Comparison of ENCODE assay signal across 8 cellular contexts in the genomic region with DNA sequence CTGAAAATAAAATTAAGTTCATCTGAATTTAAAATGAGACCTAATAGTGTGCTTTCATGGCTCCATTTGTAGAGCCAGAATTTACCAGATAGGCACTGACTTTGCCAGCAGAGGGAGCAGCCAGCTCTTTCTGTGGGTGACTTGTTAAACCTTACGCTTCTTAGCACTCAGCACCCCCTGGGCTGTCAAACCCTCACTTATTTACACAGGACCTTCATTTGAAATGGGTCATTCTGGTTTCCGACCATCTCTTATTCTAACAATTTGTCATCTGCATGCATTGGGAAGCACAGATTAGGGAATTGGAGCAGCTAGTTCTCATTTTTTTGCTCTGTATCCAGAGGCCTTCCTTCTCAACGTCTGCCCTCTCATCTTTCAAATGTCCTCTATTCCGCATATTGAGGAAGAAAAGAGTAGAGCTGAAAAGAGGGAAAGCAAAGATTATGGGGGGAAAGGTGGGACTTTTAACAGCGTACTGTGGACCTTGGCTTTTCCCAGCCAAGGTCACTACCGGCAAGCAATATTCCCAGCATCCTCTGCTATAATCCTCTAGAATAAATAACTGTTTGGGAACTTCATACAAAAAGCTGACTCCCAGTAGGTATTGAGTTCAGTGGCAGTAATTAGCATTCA. TPM values are rescaled to one million over a fixed set of nuclear protein-coding genes. Genes with fewer than 3 reads are reported as not detected.
DNase-seq lines count a peak whose midpoint lies in the region; ATAC-seq and TF ChIP-seq lines count a peak whose summit lies in the region.

No MANE protein-coding gene starts in this region.

- no peak overlapping the region for H3K27ac Mint-ChIP-seq in neural progenitor cell

- H2AFZ ChIP-seq in neural progenitor cell (replicated peaks), result no peak overlapping the region

- H3K27me3 ChIP-seq in neural progenitor cell (peaks cover 13% of the 10 kb centered on the region), thoracic aorta (replicated peaks; ENCODE audit: insufficient read depth) (no peaks in the 10 kb centered on the region)

- H3K4me1 Mint-ChIP-seq in neural progenitor cell, result peaks cover 29% of the 10 kb centered on the region

- peak; percentile 39 for DNase-seq in ACHN
- peak; percentile 48 for DNase-seq in GM13976 (ENCODE audit: low spot score)
- peak; percentile 40 to 72 for DNase-seq in NOMO-1 (lab: John Stamatoyannopoulos, UW; ENCODE audit: unreplicated experiment in 2 of 2)
- peak; percentile 40 for DNase-seq in activated T-cell treated with anti-CD3 and anti-CD28 coated beads for 48 hours (ENCODE audit: low read depth)
- peak; percentile 39 for DNase-seq in fibroblast of gingiva (ENCODE audit: low read depth)
- peak; percentile 63 for DNase-seq in neural progenitor cell (ENCODE audit: low spot score)
- no peak for DNase-seq in thoracic aorta (ENCODE audit: low spot score)

- H3K9me3 Mint-ChIP-seq in neural progenitor cell, result no peaks in the 10 kb centered on the region

- peaks cover 9% of the 10 kb centered on the region for H4K20me1 ChIP-seq in neural progenitor cell (ENCODE audit: low read depth)

- peak; percentile 57 for TF ChIP-seq CTCF in GM13976 (IDR thresholded peaks at IDR 0.05; ENCODE audit: borderline replicate concordance, control extremely low read depth, extremely low read depth, insufficient read depth, missing control alignments)
- peak; percentile 72 for TF ChIP-seq CTCF in neural progenitor cell (IDR thresholded peaks at IDR 0.05)
- peak; percentile 49 for TF ChIP-seq CTCF in thoracic aorta (IDR thresholded peaks at IDR 0.05)

- H3K27ac ChIP-seq in neural progenitor cell, result no peak overlapping the region
- no peak overlapping the region for H3K27ac ChIP-seq in thoracic aorta

- no peaks in the 10 kb centered on the region for H3F3A ChIP-seq in neural progenitor cell (ENCODE audit: low read depth)

- H3K79me2 ChIP-seq in neural progenitor cell (ENCODE audit: low read depth), result no peaks in the 10 kb centered on the region

- no peak for ATAC-seq in thoracic aorta (ENCODE audit: insufficient number of reproducible peaks, low FRiP score, low read depth)
- ATAC-seq in HG02885 (IDR thresholded peaks at IDR 0.05; ENCODE audit: poor library complexity, unreplicated experiment), result no peak

- no peak overlapping the region for H3K4me3 Mint-ChIP-seq in neural progenitor cell

- in situ Hi-C loops in ACHN (cut with HindIII; ENCODE audit: low pct_ligation_motif_present, low pct_unique_long_range_greater_than_20kb, low sequenced_read_pairs) (no loop called here), GM13976 (cut with MboI; ENCODE audit: low sequenced_read_pairs, unreplicated experiment) (no loop called here)

- peaks cover 19% of the 10 kb centered on the region for H3K36me3 Mint-ChIP-seq in neural progenitor cell

- H3K4me3 ChIP-seq in neural progenitor cell (no peak overlapping the region), thoracic aorta (no peak overlapping the region)

- no peaks in the 10 kb centered on the region for H3K9me3 ChIP-seq in neural progenitor cell (ENCODE audit: low read depth)
- H3K9me3 ChIP-seq in thoracic aorta, result no peaks in the 10 kb centered on the region

- peaks cover 14% of the 10 kb centered on the region for H3K27me3 Mint-ChIP-seq in neural progenitor cell (ENCODE audit: insufficient read depth, low read depth)

- no peak overlapping the region for H3K4me2 ChIP-seq in neural progenitor cell

- H3K4me1 ChIP-seq in neural progenitor cell, result peaks cover 8% of the 10 kb centered on the region
- peaks cover 0 to 4% of the 10 kb centered on the region in 2 donors for H3K4me1 ChIP-seq in thoracic aorta (ENCODE audit: control insufficient read depth in 1 of 2, low read depth in 2 of 2)

- no peak overlapping the region for H3K9ac ChIP-seq in neural progenitor cell

- H3K36me3 ChIP-seq in neural progenitor cell, result no peaks in the 10 kb centered on the region
- no peaks in the 10 kb centered on the region for H3K36me3 ChIP-seq in thoracic aorta

RNA-seq across cellular contexts. Expression of a gene that starts 3.1 kb away (rescaled TPM):
- total RNA-seq in neural progenitor cell (ENCODE audit: low replicate concordance), result 44.5 and 56.8 TPM in 2 replicates
- 10 to 100 TPM; 20.2 to 39.7 TPM for total RNA-seq in thoracic aorta

RNA-seq across cellular contexts. Expression of a gene that starts 41.5 kb away (rescaled TPM):
- total RNA-seq in neural progenitor cell (ENCODE audit: low replicate concordance), result not detected in 2 replicates
- not detected for total RNA-seq in thoracic aorta
